Comparison of ENCODE assay signal across 13 cellular contexts in the genomic region with DNA sequence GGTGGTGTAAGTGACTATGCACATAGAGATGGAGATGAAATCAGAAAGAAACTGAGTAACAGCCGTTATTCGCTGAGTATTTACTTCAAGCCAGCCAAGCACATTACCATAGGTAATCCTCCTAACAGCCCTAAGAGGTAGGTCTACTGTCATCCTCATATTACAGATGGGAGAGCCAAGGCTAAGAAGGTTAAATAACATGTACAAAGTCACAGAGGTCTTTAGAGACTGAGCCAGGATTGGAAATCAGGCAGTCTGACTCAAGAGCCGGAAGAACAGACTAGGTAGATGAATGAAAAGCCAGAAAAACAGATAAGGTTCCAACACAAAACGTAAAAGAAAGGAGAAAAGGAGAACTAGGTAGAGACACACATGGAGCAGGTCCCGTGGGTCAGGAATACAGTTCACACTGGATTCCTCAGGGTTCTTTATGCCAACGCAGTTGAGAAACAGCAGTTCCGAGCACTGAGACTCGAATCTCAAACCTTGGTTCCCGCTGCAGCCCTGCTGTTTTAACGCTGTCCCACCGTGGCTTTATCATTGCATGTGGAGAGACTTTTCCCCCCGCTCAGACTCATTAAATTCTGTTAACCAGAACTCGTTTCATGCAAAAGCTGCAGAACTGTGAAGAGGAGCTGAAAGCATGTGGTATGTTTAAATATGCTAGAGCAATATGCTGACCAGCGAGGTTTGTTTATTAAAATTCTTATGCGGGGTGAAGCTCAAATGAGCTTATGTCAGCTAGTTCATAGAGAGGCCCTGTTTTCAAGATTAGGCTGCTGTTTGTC.
A peak's percentile ranks its signal among the peaks of the same experiment; 100 is the strongest.
DNase-seq lines count a peak whose midpoint lies in the region; ATAC-seq and TF ChIP-seq lines count a peak whose summit lies in the region.
"Had no signal": no experiment of that assay in that cellular context is flagged by ENCODE, and none has a peak within 500 bp of the region (broad histone marks: within the 10 kb centered on the region; RNA-seq: fewer than 3 reads in every experiment).

No MANE protein-coding gene starts in this region.

- no peak overlapping the region for H3K4me3 Mint-ChIP-seq in activated naive CD4-positive, alpha-beta T cell treated with anti-CD3 and anti-CD28 coated beads, Interleukin-2, amount 10 ng/mL, durations not matched to agents 7 days and 5 days
- H3K4me3 Mint-ChIP-seq: H9 had no signal

- H3K27me3 ChIP-seq in OCI-LY3 (ENCODE audit: low read depth, low read length) (peaks cover 23% of the 10 kb centered on the region), esophagus muscularis mucosa (no peaks in the 10 kb centered on the region), stomach smooth muscle (ENCODE audit: control insufficient read depth in 1 of 2, insufficient read depth in 2 of 2, low read length in 2 of 2) (no peaks in the 10 kb centered on the region)

- peak overlapping the region; percentile 33 for H3K4me2 ChIP-seq in OCI-LY3 (ENCODE audit: low read length)

- no peaks in the 10 kb centered on the region for H3K36me3 ChIP-seq in OCI-LY3 (replicated peaks; ENCODE audit: low read depth, low read length)
- no peaks in the 10 kb centered on the region for H3K36me3 ChIP-seq in esophagus muscularis mucosa
- H3K36me3 ChIP-seq in stomach smooth muscle (ENCODE audit: control insufficient read depth in 2 of 2, insufficient read depth in 2 of 2, low read length in 2 of 2): no peaks in the 10 kb centered on the region

- H2AFZ ChIP-seq in OCI-LY3 (ENCODE audit: low read depth, low read length): no peak overlapping the region

- H3K4me1 Mint-ChIP-seq in activated naive CD4-positive, alpha-beta T cell treated with anti-CD3 and anti-CD28 coated beads, Interleukin-2, amount 10 ng/mL, durations not matched to agents 7 days and 5 days: peaks cover 43% of the 10 kb centered on the region

- WGBS in esophagus muscularis mucosa: 43% methylated on average over 14 of the region's 15 CpGs

- no peak for DNase-seq in activated naive CD4-positive, alpha-beta T cell treated with anti-CD3 and anti-CD28 coated beads, Interleukin-2, amount 10 ng/mL, durations not matched to agents 7 days and 5 days
- DNase-seq in activated naive CD4-positive, alpha-beta T cell treated with anti-CD3 and anti-CD28 coated beads, Interleukin-2, amount 50 U/mL, for 72 hours (ENCODE audit: low spot score in 2 of 2): no peak
- DNase-seq in esophagus muscularis mucosa (ENCODE audit: extremely low spot score) (peak; percentile 86), 8988T (no peak)
- DNase-seq in stimulated activated naive CD4-positive, alpha-beta T cell treated with Interleukin-2 at 50 U/mL for 16 hours (lab: John Stamatoyannopoulos, UW): no peak
- DNase-seq: activated CD4-positive, alpha-beta T cell treated with anti-CD3 and anti-CD28 coated beads for 48 hours; H9; NCI-H1092 treated with DMSO at 0.1 percent for 48 hours; NCI-H69 had no signal

- H3K4me1 ChIP-seq in OCI-LY3 (ENCODE audit: low read length) (peaks cover 26% of the 10 kb centered on the region), esophagus muscularis mucosa (peaks cover 11 to 18% (median 14%) of the 10 kb centered on the region in 4 donors), stomach smooth muscle (ENCODE audit: control insufficient read depth, insufficient read depth, low read length) (peaks cover 5% of the 10 kb centered on the region)

- H3K27ac ChIP-seq in OCI-LY3 (ENCODE audit: low read length) (no peak overlapping the region), esophagus muscularis mucosa (replicated peaks in 1 of 4) (peak overlapping the region in 1 of 4 donors; percentile 2), stomach smooth muscle (ENCODE audit: low read length) (no peak overlapping the region)

- H3K27ac Mint-ChIP-seq in activated naive CD4-positive, alpha-beta T cell treated with anti-CD3 and anti-CD28 coated beads, Interleukin-2, amount 10 ng/mL, durations not matched to agents 7 days and 5 days: peak overlapping the region; percentile 58
- no peak overlapping the region for H3K27ac Mint-ChIP-seq in activated naive CD4-positive, alpha-beta T cell treated with anti-CD3 and anti-CD28 coated beads, Interleukin-2, amount 50 U/mL, for 72 hours
- H3K27ac Mint-ChIP-seq: H9 had no signal

- no peak for ATAC-seq in activated naive CD4-positive, alpha-beta T cell treated with anti-CD3 and anti-CD28 coated beads, Interleukin-2, amount 50 U/mL, for 72 hours
- ATAC-seq in GM18861 (IDR thresholded peaks at IDR 0.05; ENCODE audit: unreplicated experiment): no peak

- no peak overlapping the region for H3K9ac ChIP-seq in OCI-LY3 (ENCODE audit: low read length)
- H3K9ac ChIP-seq in stomach smooth muscle (ENCODE audit: low read length in 2 of 2): no peak overlapping the region

- no peak for TF ChIP-seq POLR2A in esophagus muscularis mucosa (IDR thresholded peaks at IDR 0.05; ENCODE audit: low read depth)

- H3K9me3 Mint-ChIP-seq in activated naive CD4-positive, alpha-beta T cell treated with anti-CD3 and anti-CD28 coated beads, Interleukin-2, amount 10 ng/mL, durations not matched to agents 7 days and 5 days: peaks cover 7% of the 10 kb centered on the region
- H3K9me3 Mint-ChIP-seq in activated naive CD4-positive, alpha-beta T cell treated with anti-CD3 and anti-CD28 coated beads, Interleukin-2, amount 50 U/mL, for 72 hours: peaks cover 0 to 4% of the 10 kb centered on the region in 2 donors
- H3K9me3 Mint-ChIP-seq: H9 had no signal

- H3K79me2 ChIP-seq in OCI-LY3 (ENCODE audit: low read length): no peaks in the 10 kb centered on the region

- H3K36me3 Mint-ChIP-seq in activated naive CD4-positive, alpha-beta T cell treated with anti-CD3 and anti-CD28 coated beads, Interleukin-2, amount 10 ng/mL, durations not matched to agents 7 days and 5 days: peaks cover 2% of the 10 kb centered on the region
- H3K36me3 Mint-ChIP-seq in activated naive CD4-positive, alpha-beta T cell treated with anti-CD3 and anti-CD28 coated beads, Interleukin-2, amount 50 U/mL, for 72 hours: peaks cover 0 to 18% of the 10 kb centered on the region in 2 donors

- H3K9me3 ChIP-seq in OCI-LY3 (ENCODE audit: insufficient read depth, low read length) (no peaks in the 10 kb centered on the region), esophagus muscularis mucosa (no peaks in the 10 kb centered on the region), stomach smooth muscle (ENCODE audit: control insufficient read depth in 2 of 2, low read length in 2 of 2) (no peaks in the 10 kb centered on the region)

- TF ChIP-seq CTCF in OCI-LY3 (IDR thresholded peaks at IDR 0.05; ENCODE audit: low read depth, low read length): no peak
- TF ChIP-seq CTCF in esophagus muscularis mucosa (IDR thresholded peaks at IDR 0.05): no peak

- H3K4me3 ChIP-seq in OCI-LY3 (ENCODE audit: low read length): no peak overlapping the region; the same call in 1 of the 2 replicates
- peak overlapping the region in 1 of 4 donors; percentile 3 for H3K4me3 ChIP-seq in esophagus muscularis mucosa
- peak overlapping the region; percentile 23 to 50 for H3K4me3 ChIP-seq in stomach smooth muscle (ENCODE audit: low read length in 2 of 2)
- H3K4me3 ChIP-seq: lung had no signal

- TF ChIP-seq EP300 in esophagus muscularis mucosa (IDR thresholded peaks at IDR 0.05): no peak

- no peaks in the 10 kb centered on the region for H4K20me1 ChIP-seq in OCI-LY3 (ENCODE audit: insufficient read depth, low read length)

- CTCF ChIA-PET in activated naive CD4-positive, alpha-beta T cell treated with anti-CD3 and anti-CD28 coated beads, Interleukin-2, amount 10 ng/mL, durations not matched to agents 7 days and 5 days (lab: Charles Lee): interaction anchor here (0.5 kb wide), 1 partner anchor 60 kb away, joined by 3 read pairs; no protein-coding TSS in a partner anchor

- peaks cover 15% of the 10 kb centered on the region for H3K27me3 Mint-ChIP-seq in activated naive CD4-positive, alpha-beta T cell treated with anti-CD3 and anti-CD28 coated beads, Interleukin-2, amount 10 ng/mL, durations not matched to agents 7 days and 5 days

- intact Hi-C loops in esophagus muscularis mucosa (cut with DNase I): no loop called here
